27 cellular contexts compared by ENCODE assay signal in the genomic region with DNA sequence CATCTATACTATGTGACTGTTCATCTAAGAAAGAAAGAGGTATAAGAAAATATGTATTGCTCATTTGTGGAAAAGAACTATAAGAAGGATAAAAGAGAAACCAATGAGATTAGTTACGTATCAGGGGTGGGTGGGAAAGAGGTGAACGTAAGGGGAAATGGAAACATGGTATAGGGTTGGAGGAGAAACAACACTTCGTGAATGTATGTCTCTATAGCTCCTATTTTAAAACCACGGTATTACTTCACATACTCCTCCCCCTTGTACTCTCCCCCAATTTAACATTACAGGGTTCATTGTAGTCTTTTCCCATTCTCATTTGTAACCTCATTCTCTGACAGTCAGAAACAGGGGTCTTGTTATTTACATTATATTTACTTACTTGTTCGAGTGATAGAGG.
"Had no signal": no experiment of that assay in that cellular context is flagged by ENCODE, and none has a peak within 500 bp of the region (broad histone marks: within the 10 kb centered on the region; RNA-seq: fewer than 3 reads in every experiment).

No MANE protein-coding gene starts in this region.

- H3K27ac ChIP-seq: stomach, suprapubic skin, testis, thoracic aorta, thyroid gland, tibial artery, tibial nerve, transverse colon, upper lobe of left lung, upper lobe of right lung, uterus, vagina had no signal

- DNase-seq: stimulated activated CD4-positive, alpha-beta T cell treated with anti-CD3 and anti-CD28 coated beads, Interleukin-2, amount 100 ng/mL, for 48 hours; stimulated activated CD4-positive, alpha-beta T cell treated with anti-CD3 and anti-CD28 coated beads, Interleukin-4, amount 100 ng/mL, for 1 hour; stimulated activated CD4-positive, alpha-beta T cell treated with anti-CD3 and anti-CD28 coated beads, Interleukin-4, amount 100 ng/mL, for 24 hours; stimulated activated CD4-positive, alpha-beta T cell treated with anti-CD3 and anti-CD28 coated beads, Interleukin-4, amount 100 ng/mL, for 4 hours; stimulated activated CD8-positive, alpha-beta memory T cell treated with anti-CD3 and anti-CD28 coated beads, Interleukin-4, amount 100 ng/mL, for 48 hours; stimulated activated naive B cell treated with anti-CD40 and anti-IgM and Interleukin-4, amounts not matched to agents 10 μg/mL and 1 μg/mL and 100 μg/mL, for 72 hours; stimulated activated naive CD4-positive, alpha-beta T cell; stimulated activated naive CD4-positive, alpha-beta T cell treated with Interleukin-2 at 50 U/mL for 16 hours; stimulated activated naive CD8-positive, alpha-beta T cell treated with anti-CD3 and anti-CD28 coated beads, Interleukin-15, amount 100 ng/mL, for 72 hours; stimulated activated naive CD8-positive, alpha-beta T cell treated with anti-CD3 and anti-CD28 coated beads, Interleukin-15, Interleukin-2, amounts not matched to agents 100 U/mL and 50 U/mL, for 24 hours; stomach; substantia nigra; testis; thyroid gland; tibial artery; transverse colon; trophoblast cell; upper lobe of left lung; upper lobe of right lung; uterus had no signal

- H3K9me3 ChIP-seq: stomach, suprapubic skin, testis, thoracic aorta, thyroid gland, tibial artery, tibial nerve, transverse colon, upper lobe of left lung, upper lobe of right lung, uterus, vagina had no signal

- H3K4me1 ChIP-seq: stomach, suprapubic skin, testis, thyroid gland, tibial artery, tibial nerve, transverse colon, upper lobe of left lung, upper lobe of right lung, uterus, vagina had no signal

- H3K27me3 ChIP-seq: stomach, suprapubic skin, testis, thyroid gland, tibial artery, tibial nerve, transverse colon, upper lobe of left lung, upper lobe of right lung, uterus, vagina had no signal

- ATAC-seq: stimulated activated effector memory CD8-positive, alpha-beta T cell treated with anti-CD3 and anti-CD28 coated beads, Interleukin-12 subunit alpha, Interleukin-12 subunit beta, amount 100 ng/mL, for 72 hours; stimulated activated memory B cell treated with anti-CD40 and anti-IgM and Interleukin-4, amounts not matched to agents 10 μg/mL and 1 μg/mL and 100 μg/mL, for 72 hours; stimulated activated naive B cell treated with anti-CD40 and anti-IgM and Interleukin-4, amounts not matched to agents 10 μg/mL and 1 μg/mL and 100 μg/mL, for 72 hours; stimulated activated naive CD8-positive, alpha-beta T cell treated with anti-CD3 and anti-CD28 coated beads, Interleukin-15, amount 100 ng/mL, for 72 hours; stimulated activated naive CD8-positive, alpha-beta T cell treated with anti-CD3 and anti-CD28 coated beads, Interleukin-15, Interleukin-2, amounts not matched to agents 100 U/mL and 50 U/mL, for 24 hours; upper lobe of right lung had no signal

- FAIRE-seq: urothelium cell line had no signal

- H3K36me3 ChIP-seq: stomach, suprapubic skin, thoracic aorta, thyroid gland, tibial artery, tibial nerve, transverse colon, upper lobe of left lung, upper lobe of right lung, uterus, vagina had no signal

- H3K4me3 ChIP-seq: stomach, suprapubic skin, testis, thoracic aorta, thyroid gland, tibial artery, tibial nerve, transverse colon, upper lobe of left lung, upper lobe of right lung, uterus, vagina had no signal
